ENCODE assay signal across 13 cellular contexts in the genomic region with DNA sequence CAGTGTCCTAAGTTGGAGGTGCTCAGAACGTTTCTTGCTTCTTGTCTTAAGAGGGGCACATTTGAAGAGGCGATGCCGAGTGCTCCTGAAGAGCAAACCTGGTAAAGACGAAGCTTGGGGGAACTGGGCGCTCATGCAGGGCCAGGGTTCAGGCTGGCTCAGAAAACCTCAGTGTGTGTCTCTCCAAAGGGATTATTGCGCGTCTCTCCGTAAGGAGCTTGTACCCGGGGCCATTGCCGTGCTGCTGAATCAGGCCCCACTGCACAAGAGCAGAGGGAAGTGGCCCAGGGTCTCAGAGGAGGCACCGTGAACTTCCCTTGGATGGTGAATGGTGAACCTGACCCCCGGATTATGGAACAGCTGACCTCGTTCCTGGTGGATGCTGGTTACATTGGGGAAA. TPM values are rescaled to one million over a fixed set of nuclear protein-coding genes. Genes with fewer than 3 reads are reported as not detected.
"Had no signal": no experiment of that assay in that cellular context is flagged by ENCODE, and none has a peak within 500 bp of the region (broad histone marks: within the 10 kb centered on the region; RNA-seq: fewer than 3 reads in every experiment).

No MANE protein-coding gene starts in this region.

- H3K27me3 Mint-ChIP-seq: activated naive CD8-positive, alpha-beta T cell treated with anti-CD3 and anti-CD28 coated beads for 36 hours had no signal

- H3K4me1 ChIP-seq: heart left ventricle, transverse colon had no signal

- H3K4me1 Mint-ChIP-seq: activated naive CD8-positive, alpha-beta T cell treated with anti-CD3 and anti-CD28 coated beads for 36 hours; stimulated activated naive B cell treated with anti-CD40 and anti-IgM and Interleukin-4, amounts not matched to agents 10 μg/mL and 1 μg/mL and 100 μg/mL, for 72 hours had no signal

- H3K4me2 ChIP-seq: smooth muscle cell had no signal

- H3K4me3 ChIP-seq: heart left ventricle, smooth muscle cell, transverse colon had no signal

- H3K4me3 Mint-ChIP-seq: activated naive CD8-positive, alpha-beta T cell treated with anti-CD3 and anti-CD28 coated beads for 36 hours; stimulated activated naive B cell treated with anti-CD40 and anti-IgM and Interleukin-4, amounts not matched to agents 10 μg/mL and 1 μg/mL and 100 μg/mL, for 72 hours had no signal

- H3K27ac ChIP-seq: heart left ventricle, transverse colon had no signal

- H3K36me3 Mint-ChIP-seq: activated naive CD8-positive, alpha-beta T cell treated with anti-CD3 and anti-CD28 coated beads for 36 hours; stimulated activated naive B cell treated with anti-CD40 and anti-IgM and Interleukin-4, amounts not matched to agents 10 μg/mL and 1 μg/mL and 100 μg/mL, for 72 hours had no signal

- H3K36me3 ChIP-seq: heart left ventricle, transverse colon had no signal

- H3K9me3 ChIP-seq: heart left ventricle, transverse colon had no signal

- H3K27ac Mint-ChIP-seq: activated naive CD8-positive, alpha-beta T cell treated with anti-CD3 and anti-CD28 coated beads for 36 hours; stimulated activated naive B cell treated with anti-CD40 and anti-IgM and Interleukin-4, amounts not matched to agents 10 μg/mL and 1 μg/mL and 100 μg/mL, for 72 hours had no signal

- H3K27me3 ChIP-seq: transverse colon had no signal

- DNase-seq: activated naive CD8-positive, alpha-beta T cell treated with anti-CD3 and anti-CD28 coated beads for 36 hours; activated T-cell treated with anti-CD3 and anti-CD28 coated beads, Interleukin-2, amount 50 U/mL, for 1 hour; foreskin melanocyte; left ventricle myocardium superior; mesendoderm; SIG-M5; stimulated activated naive B cell treated with anti-CD40 and anti-IgM and Interleukin-4, amounts not matched to agents 10 μg/mL and 1 μg/mL and 100 μg/mL, for 72 hours; substantia nigra had no signal

- ATAC-seq: heart left ventricle; left ventricle myocardium superior; stimulated activated naive B cell treated with anti-CD40 and anti-IgM and Interleukin-4, amounts not matched to agents 10 μg/mL and 1 μg/mL and 100 μg/mL, for 72 hours had no signal

RNA-seq across cellular contexts. Expression of a gene that starts 44.4 kb away (rescaled TPM):
- total RNA-seq: activated naive CD8-positive, alpha-beta T cell treated with anti-CD3 and anti-CD28 coated beads for 36 hours; bronchial epithelial cell; endothelial cell of umbilical vein; left ventricle myocardium superior; smooth muscle cell; transverse colon had no signal
- polyA plus RNA-seq: endothelial cell of umbilical vein, heart left ventricle, smooth muscle cell had no signal
